2 cellular contexts compared by ENCODE assay signal in genomic region chr3:42712716-42713372, GRCh38.
TF ChIP-seq lines count a peak whose summit lies in the region.

No MANE protein-coding gene starts in this region.

TF ChIP-seq in HEK293, 187 proteins besides CTCF, POLR2A, EP300 and RAD21:
- TF ChIP-seq ZIC2 (tag by site-specific recombination; IDR thresholded peaks at IDR 0.05) = peak; percentile 45
- TF ChIP-seq SP3 (tag by site-specific recombination; IDR thresholded peaks at IDR 0.05) = no peak
- no peak for TF ChIP-seq ZNF677 (tag by site-specific recombination; IDR thresholded peaks at IDR 0.05)
- TF ChIP-seq ZNF664 (tag by site-specific recombination; IDR thresholded peaks at IDR 0.05) = no peak

TF ChIP-seq in H1, 55 proteins besides CTCF, POLR2A, EP300 and RAD21:
- TF ChIP-seq EZH2 (IDR thresholded peaks at IDR 0.05; ENCODE audit: low read depth, low read length, severe bottlenecking) = no peak
- no peak for TF ChIP-seq CHD2 (IDR thresholded peaks at IDR 0.05; ENCODE audit: low read length)
- no peak for TF ChIP-seq EGR1 (IDR thresholded peaks at IDR 0.05; ENCODE audit: borderline replicate concordance, low read depth, low read length)
- no peak for TF ChIP-seq TAF1 (IDR thresholded peaks at IDR 0.05; ENCODE audit: low read depth, low read length)
- no peak for TF ChIP-seq RNF2 (IDR thresholded peaks at IDR 0.05; ENCODE audit: borderline replicate concordance, low read depth, low read length, missing control alignments, poor library complexity, severe bottlenecking)
- no peak for TF ChIP-seq GTF2F1 (IDR thresholded peaks at IDR 0.05; ENCODE audit: borderline replicate concordance, low read depth, low read length)
- TF ChIP-seq PHF8 (conservative IDR thresholded peaks at IDR 0.05; ENCODE audit: low read depth, low read length) = no peak
- TF ChIP-seq RFX5 (IDR thresholded peaks at IDR 0.05; ENCODE audit: borderline replicate concordance, low read depth, low read length) = no peak
- TF ChIP-seq CBX8 (IDR thresholded peaks at IDR 0.05; ENCODE audit: borderline replicate concordance, low read depth, low read length) = no peak
- TF ChIP-seq YY1 (IDR thresholded peaks at IDR 0.05; ENCODE audit: low read depth, low read length) = no peak
- no peak for TF ChIP-seq JUND (IDR thresholded peaks at IDR 0.05; ENCODE audit: low read length)
- no peak for TF ChIP-seq SUZ12 (IDR thresholded peaks at IDR 0.05; ENCODE audit: low read length)
- no peak for TF ChIP-seq NANOG (IDR thresholded peaks at IDR 0.05; ENCODE audit: insufficient read depth, low read depth, low read length, poor library complexity, severe bottlenecking)
- no peak for TF ChIP-seq POLR2AphosphoS5 (IDR thresholded peaks at IDR 0.05; ENCODE audit: low read depth, low read length)
- no peak for TF ChIP-seq HDAC6 (IDR thresholded peaks at IDR 0.05; ENCODE audit: low read depth, low read length)
- TF ChIP-seq CHD1 (IDR thresholded peaks at IDR 0.05; ENCODE audit: low read depth, low read length) = no peak
- no peak for TF ChIP-seq JUN (IDR thresholded peaks at IDR 0.05; ENCODE audit: low read depth, low read length)
- TF ChIP-seq, protein P1, sequence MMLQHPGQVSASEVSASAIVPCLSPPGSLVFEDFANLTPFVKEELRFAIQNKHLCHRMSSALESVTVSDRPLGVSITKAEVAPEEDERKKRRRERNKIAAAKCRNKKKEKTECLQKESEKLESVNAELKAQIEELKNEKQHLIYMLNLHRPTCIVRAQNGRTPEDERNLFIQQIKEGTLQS (IDR thresholded peaks at IDR 0.05; ENCODE audit: insufficient read depth, low read depth, low read length) = no peak
- TF ChIP-seq SAP30 (IDR thresholded peaks at IDR 0.05; ENCODE audit: insufficient read depth, insufficient replicate concordance, low read length) = no peak
